14 cellular contexts compared by ENCODE assay signal in the genomic region with DNA sequence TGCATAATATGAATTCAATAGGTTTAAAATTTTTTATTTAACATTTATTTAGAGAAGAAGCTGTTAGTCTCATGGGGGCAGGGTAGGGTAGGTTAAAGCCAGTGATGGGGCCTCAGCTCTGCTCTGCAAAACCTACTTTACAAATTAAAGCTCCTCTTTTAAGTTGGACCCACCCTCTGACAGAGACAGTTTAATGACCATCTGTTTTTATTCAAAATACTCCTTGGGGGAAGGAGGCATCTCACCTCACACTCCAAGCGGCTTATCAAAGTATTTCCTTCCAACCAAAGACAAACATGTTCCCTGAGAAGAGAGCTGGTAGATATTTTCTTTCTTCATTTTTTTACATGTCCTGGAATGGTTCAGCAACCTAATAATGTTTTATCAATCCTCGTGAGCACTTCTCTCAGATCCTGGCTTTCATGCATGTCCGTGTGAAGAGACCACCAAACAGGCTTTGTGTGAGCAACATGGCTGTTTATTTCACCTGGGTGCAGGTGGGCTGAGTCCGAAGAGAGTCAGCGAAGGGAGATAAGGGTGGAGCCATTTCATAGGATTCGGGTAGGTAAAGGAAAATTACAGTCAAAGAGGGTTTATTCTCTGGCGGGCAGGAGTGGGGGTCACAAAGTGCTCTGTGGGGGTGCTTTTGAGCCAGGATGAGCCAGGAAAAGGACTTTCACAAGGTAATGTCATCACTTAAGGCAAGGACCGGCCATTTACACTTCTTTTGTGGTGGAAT.
"Had no signal": no experiment of that assay in that cellular context is flagged by ENCODE, and none has a peak within 500 bp of the region (broad histone marks: within the 10 kb centered on the region; RNA-seq: fewer than 3 reads in every experiment).

No MANE protein-coding gene starts in this region.

- H3K36me3 Mint-ChIP-seq: activated CD8-positive, alpha-beta memory T cell treated with anti-CD3 and anti-CD28 coated beads, Interleukin-2, amount 10 ng/mL, durations not matched to agents 7 days and 5 days; activated naive CD4-positive, alpha-beta T cell treated with anti-CD3 and anti-CD28 coated beads, Interleukin-2, amount 50 U/mL, for 24 hours; memory B cell; stimulated activated effector memory CD8-positive, alpha-beta T cell treated with anti-CD3 and anti-CD28 coated beads, Interleukin-12 subunit alpha, Interleukin-12 subunit beta, amount 100 ng/mL, for 72 hours had no signal

- H3K36me3 ChIP-seq: colonic mucosa had no signal

- H3K27ac Mint-ChIP-seq: activated CD8-positive, alpha-beta memory T cell treated with anti-CD3 and anti-CD28 coated beads, Interleukin-2, amount 10 ng/mL, durations not matched to agents 7 days and 5 days; activated naive CD4-positive, alpha-beta T cell treated with anti-CD3 and anti-CD28 coated beads, Interleukin-2, amount 50 U/mL, for 24 hours; memory B cell; natural killer cell treated with Interleukin-12 subunit alpha and Interleukin-12 subunit beta and Interleukin-15 and Interleukin-18, amount 100 ng/mL, for 72 hours; stimulated activated effector memory CD8-positive, alpha-beta T cell treated with anti-CD3 and anti-CD28 coated beads, Interleukin-12 subunit alpha, Interleukin-12 subunit beta, amount 100 ng/mL, for 72 hours had no signal

- H3K9me3 Mint-ChIP-seq: activated naive CD4-positive, alpha-beta T cell treated with anti-CD3 and anti-CD28 coated beads, Interleukin-2, amount 50 U/mL, for 24 hours had no signal

- H3K4me1 ChIP-seq: colonic mucosa had no signal

- H3K9me3 ChIP-seq: colonic mucosa had no signal

- H3K27me3 Mint-ChIP-seq: activated CD8-positive, alpha-beta memory T cell treated with anti-CD3 and anti-CD28 coated beads, Interleukin-2, amount 10 ng/mL, durations not matched to agents 7 days and 5 days; activated naive CD4-positive, alpha-beta T cell treated with anti-CD3 and anti-CD28 coated beads, Interleukin-2, amount 50 U/mL, for 24 hours; memory B cell; natural killer cell treated with Interleukin-12 subunit alpha and Interleukin-12 subunit beta and Interleukin-15 and Interleukin-18, amount 100 ng/mL, for 72 hours had no signal

- H3K4me3 Mint-ChIP-seq: activated CD8-positive, alpha-beta memory T cell treated with anti-CD3 and anti-CD28 coated beads, Interleukin-2, amount 10 ng/mL, durations not matched to agents 7 days and 5 days; activated naive CD4-positive, alpha-beta T cell treated with anti-CD3 and anti-CD28 coated beads, Interleukin-2, amount 50 U/mL, for 24 hours; memory B cell; natural killer cell treated with Interleukin-12 subunit alpha and Interleukin-12 subunit beta and Interleukin-15 and Interleukin-18, amount 100 ng/mL, for 72 hours; stimulated activated effector memory CD8-positive, alpha-beta T cell treated with anti-CD3 and anti-CD28 coated beads, Interleukin-12 subunit alpha, Interleukin-12 subunit beta, amount 100 ng/mL, for 72 hours had no signal

- ATAC-seq: activated CD8-positive, alpha-beta memory T cell treated with anti-CD3 and anti-CD28 coated beads, Interleukin-2, amount 10 ng/mL, durations not matched to agents 7 days and 5 days; left ventricle myocardium superior; natural killer cell treated with Interleukin-12 subunit alpha and Interleukin-12 subunit beta and Interleukin-15 and Interleukin-18, amount 100 ng/mL, for 72 hours; stimulated activated effector memory CD8-positive, alpha-beta T cell treated with anti-CD3 and anti-CD28 coated beads, Interleukin-12 subunit alpha, Interleukin-12 subunit beta, amount 100 ng/mL, for 72 hours had no signal

- H3K4me1 Mint-ChIP-seq: activated CD8-positive, alpha-beta memory T cell treated with anti-CD3 and anti-CD28 coated beads, Interleukin-2, amount 10 ng/mL, durations not matched to agents 7 days and 5 days; activated naive CD4-positive, alpha-beta T cell treated with anti-CD3 and anti-CD28 coated beads, Interleukin-2, amount 50 U/mL, for 24 hours; memory B cell; stimulated activated effector memory CD8-positive, alpha-beta T cell treated with anti-CD3 and anti-CD28 coated beads, Interleukin-12 subunit alpha, Interleukin-12 subunit beta, amount 100 ng/mL, for 72 hours had no signal

- H3K27ac ChIP-seq: colonic mucosa had no signal

- H3K27me3 ChIP-seq: colonic mucosa had no signal

- H3K4me3 ChIP-seq: colonic mucosa had no signal

- DNase-seq: activated CD4-positive, alpha-beta T cell treated with anti-CD3 and anti-CD28 coated beads, Interleukin-2, amount 50 U/mL, for 48 hours; activated CD4-positive, CD25-positive, alpha-beta regulatory T cell treated with anti-CD3 and anti-CD28 coated beads, Interleukin-2, amount 50 U/mL, for 72 hours; activated CD8-positive, alpha-beta memory T cell treated with anti-CD3 and anti-CD28 coated beads, Interleukin-2, amount 10 ng/mL, durations not matched to agents 7 days and 5 days; activated T-cell treated with anti-CD3 and anti-CD28 coated beads, Interleukin-2, amount 50 U/mL, for 1 hour; amniotic stem cell; caudate nucleus; colonic mucosa; foreskin melanocyte; left ventricle myocardium superior; nucleus accumbens had no signal
